Comparison of ENCODE assay signal across 24 cellular contexts in genomic region chr6:45654673-45655072, GRCh38.
A peak's percentile ranks its signal among the peaks of the same experiment; 100 is the strongest.
DNase-seq lines count a peak whose midpoint lies in the region; ATAC-seq and TF ChIP-seq lines count a peak whose summit lies in the region.
"Had no signal": no experiment of that assay in that cellular context is flagged by ENCODE, and none has a peak within 500 bp of the region (broad histone marks: within the 10 kb centered on the region; RNA-seq: fewer than 3 reads in every experiment).

No MANE protein-coding gene starts in this region.

- H3K27ac ChIP-seq in SK-N-SH (ENCODE audit: low read depth in 2 of 2, low read length in 1 of 2), result peak overlapping the region in 1 of 2 experiments; percentile 99; a peak in 2 of 4 replicates
- H3K27ac ChIP-seq in PC-3 (ENCODE audit: low read length), result peak overlapping the region; percentile 98
- H3K27ac ChIP-seq in trophoblast cell (ENCODE audit: low read depth, low read length), result no peak overlapping the region
- H3K27ac ChIP-seq: 22Rv1 had no signal

- H4K8ac ChIP-seq in trophoblast cell (ENCODE audit: low read depth, low read length), result peak overlapping the region; percentile 22

- 41% methylated on average over 2 of the region's 2 CpGs for WGBS in SK-N-SH (ENCODE audit: low lambda C conversion rate)
- no CpG with 5 or more reads among the region's 2 CpGs for WGBS in trophoblast cell (ENCODE audit: extremely low coverage, insufficient coverage, insufficient read length)

- H3K4me3 Mint-ChIP-seq in WTC11, result no peak overlapping the region
- H3K4me3 Mint-ChIP-seq: activated B cell treated with CpG ODN at 0.5 μM for 24 hours; activated naive CD8-positive, alpha-beta T cell treated with anti-CD3 and anti-CD28 coated beads, Interleukin-2, amount 10 ng/mL, durations not matched to agents 7 days and 5 days; B cell; neural crest cell; type B pancreatic cell had no signal

- H3K9ac ChIP-seq in SK-N-SH (peak overlapping the region; percentile 52; the same call in 1 of the 2 replicates), PC-3 (ENCODE audit: low read length) (peak overlapping the region; percentile 77), trophoblast cell (ENCODE audit: low read length) (no peak overlapping the region)

- no peak overlapping the region for H3K4me3 ChIP-seq in SK-N-SH (ENCODE audit: low read depth in 2 of 2, low read length in 1 of 2)
- H3K4me3 ChIP-seq in PC-3 (ENCODE audit: low read length), result no peak overlapping the region
- no peak overlapping the region for H3K4me3 ChIP-seq in fibroblast of mammary gland (ENCODE audit: control insufficient read depth, low read depth, low read length)
- H3K4me3 ChIP-seq in trophoblast cell (ENCODE audit: low read depth, low read length), result no peak overlapping the region
- H3K4me3 ChIP-seq: K562, mucosa of descending colon, sigmoid colon had no signal

- H3K4me2 ChIP-seq in SK-N-SH (no peak overlapping the region), PC-3 (ENCODE audit: low read length) (no peak overlapping the region), trophoblast cell (ENCODE audit: low read length) (no peak overlapping the region)

- POLR2A ChIA-PET in SK-N-SH (lab: Yijun Ruan, JAX), result no interaction called here
- POLR2A ChIA-PET in PC-3 (lab: Charles Lee; ENCODE audit: unreplicated experiment), result no interaction called here
- POLR2A ChIA-PET in WTC11 (lab: Charles Lee), result no interaction called here

- H3K9me3 ChIP-seq in SK-N-SH (no peaks in the 10 kb centered on the region), PC-3 (ENCODE audit: low read length) (no peaks in the 10 kb centered on the region), trophoblast cell (ENCODE audit: insufficient read depth, low read depth, low read length) (peaks cover 4% of the 10 kb centered on the region)
- H3K9me3 ChIP-seq: mucosa of descending colon, sigmoid colon had no signal

- H3K4ac ChIP-seq in trophoblast cell (ENCODE audit: low read depth, low read length), result peak overlapping the region; percentile 51

- no peak overlapping the region for H3K27ac Mint-ChIP-seq in WTC11
- H3K27ac Mint-ChIP-seq: activated B cell treated with CpG ODN at 0.5 μM for 24 hours; activated naive CD8-positive, alpha-beta T cell treated with anti-CD3 and anti-CD28 coated beads, Interleukin-2, amount 10 ng/mL, durations not matched to agents 7 days and 5 days; B cell; progenitor cell of endocrine pancreas; type B pancreatic cell had no signal

- H3K36me3 ChIP-seq in SK-N-SH (replicated peaks in 1 of 2; ENCODE audit: control insufficient read depth in 1 of 2, insufficient read depth in 2 of 2, low read length in 1 of 2), result no peaks in the 10 kb centered on the region
- no peaks in the 10 kb centered on the region for H3K36me3 ChIP-seq in PC-3 (ENCODE audit: low read depth, low read length)
- H3K36me3 ChIP-seq in trophoblast cell (ENCODE audit: control insufficient read depth in 1 of 2, insufficient read depth in 2 of 2, low read length in 2 of 2), result peaks cover 0 to 2% of the 10 kb centered on the region in 2 experiments
- H3K36me3 ChIP-seq: sigmoid colon had no signal

- intact Hi-C loops in PC-3 (cut with micrococcal nuclease), result loop anchor here (1.0 to 5.0 kb wide), 3 partner anchors 60 to 232 kb away; no protein-coding TSS in a partner anchor

- TF ChIP-seq RAD21 in SK-N-SH (IDR thresholded peaks at IDR 0.05; ENCODE audit: low read length), result no peak

- peak overlapping the region; percentile 93 for H2BK120ac ChIP-seq in trophoblast cell (ENCODE audit: insufficient read depth, low read length, poor library complexity)

- peak overlapping the region; percentile 81 for H2BK12ac ChIP-seq in trophoblast cell (ENCODE audit: low read length)

- CTCF ChIA-PET in SK-N-SH (lab: Yijun Ruan, JAX), result no interaction called here
- CTCF ChIA-PET in PC-3 (lab: Charles Lee), result no interaction called here
- CTCF ChIA-PET in WTC11 (lab: Charles Lee), result no interaction called here

- H2BK5ac ChIP-seq in trophoblast cell (ENCODE audit: low read depth, low read length, poor library complexity), result peak overlapping the region; percentile 81

- BruUV-seq in PC-3 (replicated peaks; lab: Mats Ljungman, UMichigan), result no TSS peak

- H3F3A ChIP-seq in SK-N-SH (replicated peaks; ENCODE audit: insufficient read depth) (peaks cover 20% of the 10 kb centered on the region), PC-3 (ENCODE audit: low read length, unreplicated experiment) (peaks cover 8% of the 10 kb centered on the region)

- DNase-seq in SK-N-SH, result no peak
- DNase-seq in PC-3, result no peak
- DNase-seq in fibroblast of mammary gland (ENCODE audit: low read depth), result peak; percentile 68
- DNase-seq in trophoblast cell, result no peak
- DNase-seq in LoVo (ENCODE audit: low spot score), result no peak
- no peak for DNase-seq in pons (ENCODE audit: low spot score)
- no peak for DNase-seq in WTC11 (ENCODE audit: low spot score)
- DNase-seq: activated B cell treated with CpG ODN at 0.5 μM for 24 hours; activated CD8-positive, alpha-beta memory T cell treated with anti-CD3 and anti-CD28 coated beads, Interleukin-2, amount 50 U/mL, for 4 hours; activated naive CD8-positive, alpha-beta T cell treated with anti-CD3 and anti-CD28 coated beads, Interleukin-2, amount 10 ng/mL, durations not matched to agents 7 days and 5 days; DMS53; effector CD8-positive, alpha-beta T cell; mucosa of descending colon; NCI-H526 treated with DMSO at 0.1 percent for 48 hours; sigmoid colon; stimulated activated CD8-positive, alpha-beta memory T cell treated with anti-CD3 and anti-CD28 coated beads, Interleukin-4, amount 100 ng/mL, for 48 hours; T-helper 9 cell had no signal

- no peak overlapping the region for H3K23ac ChIP-seq in trophoblast cell (ENCODE audit: low read length)

- ATAC-seq in SK-N-SH treated with all-trans-retinoic acid at 6 μM for 48 hours (no peak), PC-3 (no peak), WTC11 (no peak)
- ATAC-seq: K562, mucosa of descending colon had no signal

- no peaks in the 10 kb centered on the region for H3K36me3 Mint-ChIP-seq in WTC11
- H3K36me3 Mint-ChIP-seq: type B pancreatic cell had no signal

- TF ChIP-seq CTCF in SK-N-SH (IDR thresholded peaks at IDR 0.05), result no peak
- TF ChIP-seq CTCF in PC-3 (conservative IDR thresholded peaks at IDR 0.05; ENCODE audit: low read depth, low read length), result no peak
- no peak for TF ChIP-seq CTCF in fibroblast of mammary gland (conservative IDR thresholded peaks at IDR 0.05; ENCODE audit: control insufficient read depth, insufficient read depth, low read depth, low read length)
- TF ChIP-seq CTCF in WTC11 (IDR thresholded peaks at IDR 0.05), result no peak

- H4K12ac ChIP-seq in trophoblast cell (ENCODE audit: low read depth, low read length), result no peak overlapping the region

- peak overlapping the region; percentile 82 for H3K14ac ChIP-seq in trophoblast cell (ENCODE audit: low read length)

- no peaks in the 10 kb centered on the region; the same call in 1 of the 2 replicates for H3K27me3 Mint-ChIP-seq in WTC11 (ENCODE audit: low read depth)

- H3K9me3 Mint-ChIP-seq in WTC11, result peaks cover 3% of the 10 kb centered on the region; the same call in 1 of the 2 replicates

- H4K20me1 ChIP-seq in SK-N-SH (ENCODE audit: insufficient read depth) (no peaks in the 10 kb centered on the region), PC-3 (ENCODE audit: low read length) (no peaks in the 10 kb centered on the region)

- H3K79me2 ChIP-seq in SK-N-SH (ENCODE audit: insufficient read depth) (0 out of 2 replicates have a peak, but pooled peaks cover 3% of the 10 kb centered on the region), PC-3 (ENCODE audit: low read length) (no peaks in the 10 kb centered on the region), trophoblast cell (ENCODE audit: control insufficient read depth, insufficient read depth, low read length, poor library complexity) (no peaks in the 10 kb centered on the region)

- H3K18ac ChIP-seq in trophoblast cell (ENCODE audit: low read length), result peak overlapping the region; percentile 59

- no peak for TF ChIP-seq EP300 in SK-N-SH (IDR thresholded peaks at IDR 0.05; ENCODE audit: borderline replicate concordance in 1 of 2, low read depth in 1 of 2, low read length in 1 of 2)

- H2AFZ ChIP-seq in SK-N-SH (ENCODE audit: low read depth), result no peak overlapping the region
- no peak overlapping the region for H2AFZ ChIP-seq in PC-3 (ENCODE audit: low read length)
- no peak overlapping the region for H2AFZ ChIP-seq in trophoblast cell (ENCODE audit: insufficient read depth, low read length, poor library complexity)

- peaks cover 15% of the 10 kb centered on the region for H3K79me1 ChIP-seq in trophoblast cell (ENCODE audit: low read length)

- H3K27me3 ChIP-seq in SK-N-SH (ENCODE audit: insufficient read depth) (no peaks in the 10 kb centered on the region), PC-3 (ENCODE audit: low read length) (no peaks in the 10 kb centered on the region), trophoblast cell (ENCODE audit: insufficient read depth, low read length) (no peaks in the 10 kb centered on the region)
- H3K27me3 ChIP-seq: sigmoid colon had no signal

- no peaks in the 10 kb centered on the region for H3K4me1 Mint-ChIP-seq in WTC11
- H3K4me1 Mint-ChIP-seq: neural crest cell had no signal

- H3K9me2 ChIP-seq in SK-N-SH (no peaks in the 10 kb centered on the region), PC-3 (replicated peaks; ENCODE audit: low read length) (no peaks in the 10 kb centered on the region)

- H4K91ac ChIP-seq in trophoblast cell (ENCODE audit: low read depth, low read length), result peak overlapping the region; percentile 91

- peak overlapping the region; percentile 67 for H2AK5ac ChIP-seq in trophoblast cell (ENCODE audit: low read length)

- peaks cover 0 to 41% of the 10 kb centered on the region in 2 experiments; a peak in 3 of 4 replicates for H3K4me1 ChIP-seq in SK-N-SH (ENCODE audit: control insufficient read depth in 1 of 2, insufficient read depth in 2 of 2, low read depth in 1 of 2, low read length in 1 of 2)
- peaks cover 83% of the 10 kb centered on the region for H3K4me1 ChIP-seq in PC-3 (ENCODE audit: insufficient read depth, low read length)
- H3K4me1 ChIP-seq in trophoblast cell (ENCODE audit: control insufficient read depth in 1 of 2, insufficient read depth in 2 of 2, low read length in 2 of 2), result peaks cover 13 to 22% of the 10 kb centered on the region in 2 experiments

TF ChIP-seq in SK-N-SH, 30 proteins besides CTCF, POLR2A, EP300 and RAD21:
- no peak for TF ChIP-seq POLR2AphosphoS5 (IDR thresholded peaks at IDR 0.05; ENCODE audit: low read depth, low read length)
- TF ChIP-seq TEAD4 (IDR thresholded peaks at IDR 0.05; ENCODE audit: borderline replicate concordance, insufficient read depth), result no peak

TF ChIP-seq in SK-N-SH treated with all-trans-retinoic acid at 6 μM for 48 hours, 23 proteins besides CTCF, POLR2A, EP300 and RAD21 (continues in another document):
- TF ChIP-seq BACH2 (CRISPR knock-in tag; IDR thresholded peaks at IDR 0.05; ENCODE audit: borderline replicate concordance), result no peak

TF ChIP-seq in WTC11, 78 proteins besides CTCF, POLR2A, EP300 and RAD21 (continues in another document):
- TF ChIP-seq ZNF219 (CRISPR knock-in tag; IDR thresholded peaks at IDR 0.05; ENCODE audit: borderline replicate concordance) (no peak), ZNF423 (CRISPR knock-in tag; IDR thresholded peaks at IDR 0.05) (no peak)
